Comparison of ENCODE assay signal across 8 cellular contexts in genomic region chr20:53940883-53941546, GRCh38.
A peak's percentile ranks its signal among the peaks of the same experiment; 100 is the strongest.
DNase-seq lines count a peak whose midpoint lies in the region; ATAC-seq, FAIRE-seq and TF ChIP-seq lines count a peak whose summit lies in the region.

No MANE protein-coding gene starts in this region.

- DNase-seq in PC-3 (peak; percentile 91), fibroblast of pulmonary artery (ENCODE audit: low read depth) (peak; percentile 91), progenitor cell of endocrine pancreas (ENCODE audit: low spot score, unreplicated experiment) (no peak), WERI-Rb-1 (no peak)
- no peak for DNase-seq in effector memory CD8-positive, alpha-beta T cell
- no peak for DNase-seq in effector CD8-positive, alpha-beta T cell (lab: John Stamatoyannopoulos, UW)

- peak overlapping the region; percentile 64 for H2AFZ ChIP-seq in PC-3 (ENCODE audit: low read length)

- TF ChIP-seq CTCF in PC-3 (conservative IDR thresholded peaks at IDR 0.05; ENCODE audit: low read depth, low read length) (no peak), fibroblast of pulmonary artery (IDR thresholded peaks at IDR 0.05; ENCODE audit: low read length, missing control alignments) (no peak), progenitor cell of endocrine pancreas (IDR thresholded peaks at IDR 0.05; ENCODE audit: unreplicated experiment) (no peak), WERI-Rb-1 (IDR thresholded peaks at IDR 0.05; ENCODE audit: low read depth, low read length) (no peak)

- H3K36me3 ChIP-seq in PC-3 (ENCODE audit: low read depth, low read length) (no peaks in the 10 kb centered on the region), WERI-Rb-1 (no peaks in the 10 kb centered on the region)

- peak; percentile 51 for FAIRE-seq in G401.6 (lab: Jason Lieb, UNC)

- peak overlapping the region; percentile 40 for H3K4me3 ChIP-seq in PC-3 (ENCODE audit: low read length)
- no peak overlapping the region for H3K4me3 ChIP-seq in fibroblast of pulmonary artery (replicated peaks; ENCODE audit: low read depth, low read length)
- H3K4me3 ChIP-seq in WERI-Rb-1 (ENCODE audit: low read depth, low read length), result no peak overlapping the region

- no peaks in the 10 kb centered on the region for H3F3A ChIP-seq in PC-3 (ENCODE audit: low read length, unreplicated experiment)

- no peak overlapping the region for H3K4me3 Mint-ChIP-seq in progenitor cell of endocrine pancreas (ENCODE audit: low read depth)
- H3K4me3 Mint-ChIP-seq in effector memory CD8-positive, alpha-beta T cell, result no peak overlapping the region

- H3K9me3 Mint-ChIP-seq in progenitor cell of endocrine pancreas (ENCODE audit: low read depth), result no peaks in the 10 kb centered on the region
- H3K9me3 Mint-ChIP-seq in effector memory CD8-positive, alpha-beta T cell, result no peaks in the 10 kb centered on the region

- H3K27ac Mint-ChIP-seq in progenitor cell of endocrine pancreas, result peak overlapping the region; percentile 77
- no peak overlapping the region for H3K27ac Mint-ChIP-seq in effector memory CD8-positive, alpha-beta T cell

- H4K20me1 ChIP-seq in PC-3 (ENCODE audit: low read length), result no peaks in the 10 kb centered on the region

- H3K27ac ChIP-seq in PC-3 (ENCODE audit: low read length) (peak overlapping the region; percentile 70), WERI-Rb-1 (no peak overlapping the region)

- H3K9me2 ChIP-seq in PC-3 (replicated peaks; ENCODE audit: low read length), result no peaks in the 10 kb centered on the region

- H3K4me1 ChIP-seq in PC-3 (ENCODE audit: insufficient read depth, low read length), result peaks cover 43% of the 10 kb centered on the region

- H3K36me3 Mint-ChIP-seq in progenitor cell of endocrine pancreas (ENCODE audit: insufficient read depth), result no peaks in the 10 kb centered on the region
- no peaks in the 10 kb centered on the region for H3K36me3 Mint-ChIP-seq in effector memory CD8-positive, alpha-beta T cell (ENCODE audit: insufficient read depth)

- ATAC-seq in PC-3, result peak; percentile 45
- no peak for ATAC-seq in effector memory CD8-positive, alpha-beta T cell (replicated peaks)
- ATAC-seq in GM19328 (IDR thresholded peaks at IDR 0.05; ENCODE audit: unreplicated experiment), result no peak

- H3K9me3 ChIP-seq in PC-3 (ENCODE audit: low read length), result no peaks in the 10 kb centered on the region
- no peaks in the 10 kb centered on the region for H3K9me3 ChIP-seq in WERI-Rb-1 (ENCODE audit: severe bottlenecking)

- intact Hi-C loops in PC-3 (cut with micrococcal nuclease), result loop anchor here (1.0 to 5.0 kb wide), 8 partner anchors 15 to 362 kb away; no protein-coding TSS in a partner anchor

- POLR2A ChIA-PET in PC-3 (lab: Charles Lee; ENCODE audit: unreplicated experiment), result interaction anchor here (0.6 to 0.7 kb wide), 3 partner anchors 15 to 89 kb away, joined by 3 to 4 read pairs (median 3); no protein-coding TSS in a partner anchor

- peaks cover 28% of the 10 kb centered on the region for H3K4me1 Mint-ChIP-seq in progenitor cell of endocrine pancreas (ENCODE audit: low read depth)
- peaks cover 8 to 19% of the 10 kb centered on the region in 2 donors for H3K4me1 Mint-ChIP-seq in effector memory CD8-positive, alpha-beta T cell (ENCODE audit: low read depth in 2 of 2)

- H3K27me3 ChIP-seq in PC-3 (ENCODE audit: low read length) (no peaks in the 10 kb centered on the region), WERI-Rb-1 (ENCODE audit: insufficient read depth, low read depth, severe bottlenecking) (peaks cover 7% of the 10 kb centered on the region)

- H3K4me2 ChIP-seq in PC-3 (ENCODE audit: low read length), result peak overlapping the region; percentile 72

- CTCF ChIA-PET in PC-3 (lab: Charles Lee), result interaction anchor here (0.6 to 1.0 kb wide), 3 partner anchors 25 to 151 kb away, joined by 3 to 6 read pairs (median 3); no protein-coding TSS in a partner anchor

- H3K27me3 Mint-ChIP-seq in progenitor cell of endocrine pancreas, result peaks cover 3% of the 10 kb centered on the region
- no peaks in the 10 kb centered on the region for H3K27me3 Mint-ChIP-seq in effector memory CD8-positive, alpha-beta T cell

- H3K79me2 ChIP-seq in PC-3 (ENCODE audit: low read length), result no peaks in the 10 kb centered on the region

- H3K9ac ChIP-seq in PC-3 (ENCODE audit: low read length), result peak overlapping the region; percentile 50

- TSS peak; percentile 84 for BruUV-seq in PC-3 (replicated peaks; lab: Mats Ljungman, UMichigan)

Comparison
In these comparisons a context has a peak if more than half of its experiments do, and no peak if none do; other contexts are left out.
1. DNase-seq: peak in PC-3 (single experiment) and fibroblast of pulmonary artery (single experiment); none in progenitor cell of endocrine pancreas (single experiment), effector memory CD8-positive, alpha-beta T cell (0 of 3), WERI-Rb-1 (single experiment) and effector CD8-positive, alpha-beta T cell (single experiment).